8 cellular contexts compared by ENCODE assay signal in the genomic region with DNA sequence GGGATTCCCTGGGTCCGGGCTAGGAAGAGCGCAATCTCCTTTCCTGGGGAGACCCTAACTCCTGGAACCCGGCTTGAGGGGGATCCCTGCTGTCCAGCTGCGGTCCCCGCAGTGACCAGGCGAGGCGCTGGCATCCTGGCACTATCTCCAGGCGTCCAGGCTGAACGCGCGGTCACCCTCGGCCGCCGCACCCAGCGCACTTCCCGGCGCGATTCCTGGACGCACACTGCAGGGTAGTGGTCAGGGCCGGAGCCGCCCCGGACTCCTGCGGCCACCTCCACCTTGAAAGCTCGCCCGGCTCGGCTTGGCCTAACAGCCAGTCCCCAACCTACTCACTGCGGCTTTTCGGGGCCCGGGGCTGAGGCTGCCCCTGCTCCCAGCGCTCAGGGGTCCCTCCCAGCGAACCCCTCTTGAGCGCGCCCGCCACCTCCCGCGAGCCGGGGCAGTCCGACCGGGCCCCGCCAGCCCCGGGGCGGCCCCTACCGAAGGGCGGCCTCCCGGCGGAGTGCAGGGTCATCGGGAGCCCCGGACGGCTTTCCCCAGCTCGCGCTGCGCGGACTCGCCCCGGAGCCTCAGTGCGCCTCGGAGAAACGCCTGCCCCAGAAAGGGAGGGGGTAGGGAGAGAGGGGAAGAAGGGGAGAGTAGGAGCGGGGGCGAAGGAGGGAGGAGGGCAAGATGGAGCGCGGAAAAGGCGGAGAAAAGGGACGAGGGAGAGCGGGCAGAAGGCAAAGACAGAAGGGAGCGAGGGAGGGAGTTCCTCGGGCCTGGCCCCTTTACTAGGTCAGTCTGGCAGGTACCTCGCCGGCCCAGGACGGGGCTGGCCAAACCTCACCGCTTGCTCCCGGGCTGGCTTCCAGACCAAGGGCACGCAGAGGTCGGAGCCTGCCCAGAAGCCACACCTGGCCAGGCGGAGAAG. TPM values are rescaled to one million over a fixed set of nuclear protein-coding genes. Genes with fewer than 3 reads are reported as not detected.
A peak's percentile ranks its signal among the peaks of the same experiment; 100 is the strongest.
DNase-seq lines count a peak whose midpoint lies in the region; ATAC-seq and TF ChIP-seq lines count a peak whose summit lies in the region.

No MANE protein-coding gene starts in this region.

- intact Hi-C loops in posterior vena cava (cut with DNase I), result loop anchor here (5.0 kb wide), 1 partner anchor 123 kb away; no protein-coding TSS in a partner anchor

- H3K4me1 ChIP-seq in adipocyte (ENCODE audit: control insufficient read depth, insufficient read depth, low read length) (peaks cover 5% of the 10 kb centered on the region), right atrium auricular region (peaks cover 0 to 18% of the 10 kb centered on the region in 2 donors)

- H3K9ac ChIP-seq in adipocyte (ENCODE audit: low read length), result peak overlapping the region; percentile 78

- peak overlapping the region in 1 of 2 donors; percentile 64 for H3K27ac ChIP-seq in right atrium auricular region

- H3K4me3 ChIP-seq in adipocyte (ENCODE audit: low read length) (peak overlapping the region; percentile 80), right atrium auricular region (peak overlapping the region; percentile 51 to 61)

- no peaks in the 10 kb centered on the region for H3K9me3 ChIP-seq in adipocyte (ENCODE audit: control insufficient read depth, low read length)
- no peaks in the 10 kb centered on the region for H3K9me3 ChIP-seq in right atrium auricular region

- peak; percentile 81 for ATAC-seq in HG03108 (IDR thresholded peaks at IDR 0.05; ENCODE audit: unreplicated experiment)
- no peak for ATAC-seq in HG02840 (IDR thresholded peaks at IDR 0.05; ENCODE audit: low FRiP score, unreplicated experiment)

- H3K27me3 ChIP-seq in adipocyte (replicated peaks; ENCODE audit: control insufficient read depth, insufficient read depth, low read length) (peaks cover 30% of the 10 kb centered on the region), right atrium auricular region (no peaks in the 10 kb centered on the region)

- DNase-seq in NCI-H510A (lab: John Stamatoyannopoulos, UW) (peak; percentile 17), NCI-H510A treated with DMSO at 0.1 percent for 48 hours (lab: John Stamatoyannopoulos, UW) (no peak), adipocyte (ENCODE audit: low read depth) (peak; percentile 80), right atrium auricular region (ENCODE audit: low spot score) (no peak), posterior vena cava (ENCODE audit: low spot score) (peak; percentile 91)
- no peak for DNase-seq in activated effector memory CD4-positive, alpha-beta T cell treated with Interleukin-2 at 50 U/mL for 16 hours

- no peaks in the 10 kb centered on the region for H3K36me3 ChIP-seq in adipocyte (ENCODE audit: control insufficient read depth, insufficient read depth, low read length, severe bottlenecking)
- H3K36me3 ChIP-seq in right atrium auricular region, result no peaks in the 10 kb centered on the region

- peak; percentile 33 to 63 for TF ChIP-seq CTCF in right atrium auricular region (IDR thresholded peaks at IDR 0.05)

RNA-seq across cellular contexts. Expression of gene POU2AF3, which starts 1.0 kb away (rescaled TPM):
- total RNA-seq in right atrium auricular region, result under 1 TPM in 1 of 2 donors, not detected in 1; 0.47 TPM
- total RNA-seq in posterior vena cava, result 1 to 10 TPM; 2.0 to 2.8 TPM

RNA-seq across cellular contexts. Expression of gene POU2AF2, which starts 53.8 kb away (rescaled TPM):
- total RNA-seq in right atrium auricular region (not detected), posterior vena cava (not detected)

Comparison
In these comparisons a context has a peak if more than half of its experiments do, and no peak if none do; other contexts are left out.
1. DNase-seq: peak in NCI-H510A (single experiment), adipocyte (single experiment) and posterior vena cava (single experiment); none in NCI-H510A treated with DMSO at 0.1 percent for 48 hours (single experiment), right atrium auricular region (single experiment) and activated effector memory CD4-positive, alpha-beta T cell treated with Interleukin-2 at 50 U/mL for 16 hours (single experiment).